ENCODE assay signal across 23 cellular contexts in genomic region chr1:210764536-210764935, GRCh38.
"Had no signal": no experiment of that assay in that cellular context is flagged by ENCODE, and none has a peak within 500 bp of the region (broad histone marks: within the 10 kb centered on the region; RNA-seq: fewer than 3 reads in every experiment).

No MANE protein-coding gene starts in this region.

- H3K4me3 ChIP-seq: pancreas, psoas muscle, right atrium auricular region, thyroid gland had no signal

- H3K27ac Mint-ChIP-seq: activated B cell treated with CpG ODN at 0.5 μM for 24 hours; activated CD4-positive, alpha-beta T cell treated with anti-CD3 and anti-CD28 coated beads for 36 hours; activated naive CD8-positive, alpha-beta T cell treated with anti-CD3 and anti-CD28 coated beads, Interleukin-2, amount 50 U/mL, for 24 hours; activated T-helper 2 cell treated with anti-CD3 and anti-CD28 coated beads, Interferon-gamma antibody, Interleukin-2, Interleukin-4, amounts not matched to agents 10 μg/mL and 5 μg/mL and 100 μg/mL, durations not matched to agents 14 hours and 24 hours and 36 hours; memory B cell; nephron progenitor cell; stimulated activated naive CD8-positive, alpha-beta T cell treated with anti-CD3 and anti-CD28 coated beads, Interleukin-15, Interleukin-2, amounts not matched to agents 100 ng/mL and 50 ng/mL, for 24 hours; T-helper 1 cell treated with Interleukin-12 subunit alpha and Interleukin-12 subunit beta and Interleukin-4 antibody, amounts not matched to agents 30 μg/mL and 1 μg/mL, for 36 hours had no signal

- DNase-seq: activated B cell treated with CpG ODN at 0.5 μM for 24 hours; activated CD4-positive, alpha-beta T cell treated with anti-CD3 and anti-CD28 coated beads for 36 hours; activated CD4-positive, alpha-beta T cell treated with anti-CD3 and anti-CD28 coated beads, Interleukin-2, amount 50 U/mL, for 4 hours; activated CD8-positive, alpha-beta memory T cell treated with anti-CD3 and anti-CD28 coated beads, Interleukin-2, amount 50 U/mL, for 48 hours; activated naive CD4-positive, alpha-beta T cell treated with anti-CD3 and anti-CD28 coated beads, Interleukin-2, amount 50 U/mL, for 16 hours; activated naive CD8-positive, alpha-beta T cell treated with anti-CD3 and anti-CD28 coated beads, Interleukin-2, amount 50 U/mL, for 24 hours; activated T-cell treated with anti-CD3 and anti-CD28 coated beads, Interleukin-2, amount 50 U/mL, for 4 hours; anterior cingulate cortex; central memory CD4-positive, alpha-beta T cell; left colon; nephron progenitor cell; pancreas; psoas muscle; stimulated activated CD4-positive, alpha-beta T cell treated with anti-CD3 and anti-CD28 coated beads, Interleukin-12 subunit alpha, Interleukin-12 subunit beta, amount 100 ng/mL, for 4 hours; stimulated activated CD4-positive, alpha-beta T cell treated with anti-CD3 and anti-CD28 coated beads, Interleukin-4, amount 100 ng/mL, for 4 hours; substantia nigra; T1000; thyroid gland had no signal

- H3K27me3 ChIP-seq: pancreas, right atrium auricular region, thyroid gland had no signal

- H3K36me3 ChIP-seq: pancreas, right atrium auricular region, thyroid gland had no signal

- ATAC-seq: activated CD4-positive, alpha-beta T cell treated with anti-CD3 and anti-CD28 coated beads for 36 hours; activated naive CD8-positive, alpha-beta T cell treated with anti-CD3 and anti-CD28 coated beads, Interleukin-2, amount 50 U/mL, for 24 hours; activated T-cell treated with anti-CD3 and anti-CD28 coated beads, Interleukin-2, amount 50 U/mL, for 4 hours; left colon; pancreas; psoas muscle had no signal

- H3K27me3 Mint-ChIP-seq: activated naive CD8-positive, alpha-beta T cell treated with anti-CD3 and anti-CD28 coated beads, Interleukin-2, amount 50 U/mL, for 24 hours; stimulated activated naive CD8-positive, alpha-beta T cell treated with anti-CD3 and anti-CD28 coated beads, Interleukin-15, Interleukin-2, amounts not matched to agents 100 ng/mL and 50 ng/mL, for 24 hours had no signal

- H3K4me3 Mint-ChIP-seq: activated B cell treated with CpG ODN at 0.5 μM for 24 hours; activated CD4-positive, alpha-beta T cell treated with anti-CD3 and anti-CD28 coated beads for 36 hours; activated naive CD8-positive, alpha-beta T cell treated with anti-CD3 and anti-CD28 coated beads, Interleukin-2, amount 50 U/mL, for 24 hours; activated T-cell treated with anti-CD3 and anti-CD28 coated beads, Interleukin-2, amount 50 U/mL, for 4 hours; memory B cell; nephron progenitor cell; stimulated activated naive CD8-positive, alpha-beta T cell treated with anti-CD3 and anti-CD28 coated beads, Interleukin-15, Interleukin-2, amounts not matched to agents 100 ng/mL and 50 ng/mL, for 24 hours; T-helper 1 cell treated with Interleukin-12 subunit alpha and Interleukin-12 subunit beta and Interleukin-4 antibody, amounts not matched to agents 30 μg/mL and 1 μg/mL, for 36 hours had no signal

- H3K9me3 Mint-ChIP-seq: activated T-helper 2 cell treated with anti-CD3 and anti-CD28 coated beads, Interferon-gamma antibody, Interleukin-2, Interleukin-4, amounts not matched to agents 10 μg/mL and 5 μg/mL and 100 μg/mL, durations not matched to agents 14 hours and 24 hours and 36 hours; stimulated activated naive CD8-positive, alpha-beta T cell treated with anti-CD3 and anti-CD28 coated beads, Interleukin-15, Interleukin-2, amounts not matched to agents 100 ng/mL and 50 ng/mL, for 24 hours; T-helper 1 cell treated with Interleukin-12 subunit alpha and Interleukin-12 subunit beta and Interleukin-4 antibody, amounts not matched to agents 30 μg/mL and 1 μg/mL, for 36 hours had no signal

- H3K27ac ChIP-seq: pancreas, psoas muscle, right atrium auricular region, thyroid gland had no signal

- H3K36me3 Mint-ChIP-seq: memory B cell had no signal

- H3K4me1 ChIP-seq: pancreas, psoas muscle, right atrium auricular region, thyroid gland had no signal

- H3K4me1 Mint-ChIP-seq: activated B cell treated with CpG ODN at 0.5 μM for 24 hours; activated CD4-positive, alpha-beta T cell treated with anti-CD3 and anti-CD28 coated beads for 36 hours; activated naive CD8-positive, alpha-beta T cell treated with anti-CD3 and anti-CD28 coated beads, Interleukin-2, amount 50 U/mL, for 24 hours; memory B cell; nephron progenitor cell had no signal
